ENCODE assay signal across 15 cellular contexts in the genomic region with DNA sequence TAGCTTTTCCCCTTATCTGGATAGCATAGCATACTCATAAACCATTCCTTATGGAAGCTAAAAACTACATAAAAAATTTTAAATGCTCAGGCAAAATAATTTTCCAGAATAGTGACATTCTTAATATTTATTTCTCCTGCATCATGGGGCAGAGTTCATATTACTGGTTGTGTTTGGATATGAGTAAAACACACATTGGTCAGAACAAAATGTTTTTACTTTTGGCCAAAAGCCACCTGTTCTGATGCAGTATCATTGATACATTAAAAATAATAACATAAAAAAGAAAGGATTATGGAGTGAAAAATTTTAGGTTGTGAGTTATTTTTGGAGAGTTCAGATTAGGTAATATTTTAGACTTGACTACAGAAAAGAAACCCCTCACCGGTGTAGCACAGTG. TPM values are rescaled to one million over a fixed set of nuclear protein-coding genes. Genes with fewer than 3 reads are reported as not detected.
A peak's percentile ranks its signal among the peaks of the same experiment; 100 is the strongest.
DNase-seq lines count a peak whose midpoint lies in the region; ATAC-seq and TF ChIP-seq lines count a peak whose summit lies in the region.
"Had no signal": no experiment of that assay in that cellular context is flagged by ENCODE, and none has a peak within 500 bp of the region (broad histone marks: within the 10 kb centered on the region; RNA-seq: fewer than 3 reads in every experiment).

No MANE protein-coding gene starts in this region.

- H3K4me1 ChIP-seq in body of pancreas (peaks cover 52% of the 10 kb centered on the region), liver (ENCODE audit: control insufficient read depth in 4 of 4, insufficient read depth in 4 of 4, low read length in 3 of 4) (peaks cover 21 to 52% (median 44%) of the 10 kb centered on the region in 4 donors), suprapubic skin (peaks cover 63% of the 10 kb centered on the region)

- intact Hi-C loops in body of pancreas (cut with DNase I): no loop called here

- H3K27ac Mint-ChIP-seq in HFFc6: peak overlapping the region; percentile 95
- H3K27ac Mint-ChIP-seq: activated naive CD4-positive, alpha-beta T cell treated with anti-CD3 and anti-CD28 coated beads, Interleukin-2, amount 10 ng/mL, durations not matched to agents 7 days and 5 days; naive thymus-derived CD4-positive, alpha-beta T cell; stimulated activated memory B cell treated with anti-CD40 and anti-IgM and Interleukin-4, amounts not matched to agents 10 μg/mL and 1 μg/mL and 100 μg/mL, for 72 hours had no signal

- DNase-seq in HFFc6: no peak
- DNase-seq in body of pancreas: no peak
- DNase-seq in suprapubic skin (ENCODE audit: low spot score in 2 of 2): no peak
- no peak for DNase-seq in medulla oblongata (ENCODE audit: extremely low spot score)
- DNase-seq in NCI-H2196 treated with DMSO at 0.1 percent for 48 hours (lab: John Stamatoyannopoulos, UW; ENCODE audit: unreplicated experiment): no peak
- DNase-seq in NCI-H2171 treated with DMSO at 0.1 percent for 48 hours (lab: John Stamatoyannopoulos, UW): no peak
- no peak for DNase-seq in SHP77 (lab: John Stamatoyannopoulos, UW)
- DNase-seq: activated naive CD4-positive, alpha-beta T cell treated with anti-CD3 and anti-CD28 coated beads, Interleukin-2, amount 10 ng/mL, durations not matched to agents 7 days and 5 days; BE2C; naive thymus-derived CD4-positive, alpha-beta T cell; NCI-H524 treated with DMSO at 0.1 percent for 48 hours had no signal

- TF ChIP-seq RAD21 in liver (IDR thresholded peaks at IDR 0.05): no peak

- no peaks in the 10 kb centered on the region for H3K36me3 ChIP-seq in body of pancreas (replicated peaks in 1 of 2; ENCODE audit: insufficient read depth in 1 of 2, low read depth in 2 of 2)
- H3K36me3 ChIP-seq in liver (ENCODE audit: control insufficient read depth in 4 of 4, insufficient read depth in 3 of 4, low read depth in 1 of 4, low read length in 3 of 4): no peaks in the 10 kb centered on the region
- H3K36me3 ChIP-seq in suprapubic skin: no peaks in the 10 kb centered on the region
- H3K36me3 ChIP-seq: BE2C had no signal

- TF ChIP-seq CTCF in HFFc6 (IDR thresholded peaks at IDR 0.05) (no peak), body of pancreas (IDR thresholded peaks at IDR 0.05) (no peak), liver (IDR thresholded peaks at IDR 0.05; ENCODE audit: low read depth, low read length, missing input control) (no peak), suprapubic skin (IDR thresholded peaks at IDR 0.05) (no peak)

- peak overlapping the region in 1 of 2 donors; percentile 72 for H3K9ac ChIP-seq in liver (ENCODE audit: low read depth in 1 of 2, low read length in 2 of 2)

- H3K9me3 Mint-ChIP-seq in HFFc6: no peaks in the 10 kb centered on the region
- H3K9me3 Mint-ChIP-seq: activated naive CD4-positive, alpha-beta T cell treated with anti-CD3 and anti-CD28 coated beads, Interleukin-2, amount 10 ng/mL, durations not matched to agents 7 days and 5 days; naive thymus-derived CD4-positive, alpha-beta T cell; stimulated activated memory B cell treated with anti-CD40 and anti-IgM and Interleukin-4, amounts not matched to agents 10 μg/mL and 1 μg/mL and 100 μg/mL, for 72 hours; WTC11 had no signal

- H3K36me3 Mint-ChIP-seq in HFFc6 (ENCODE audit: low read depth): peaks cover 44% of the 10 kb centered on the region
- H3K36me3 Mint-ChIP-seq: activated naive CD4-positive, alpha-beta T cell treated with anti-CD3 and anti-CD28 coated beads, Interleukin-2, amount 10 ng/mL, durations not matched to agents 7 days and 5 days; WTC11 had no signal

- ATAC-seq in body of pancreas: peak; percentile 61
- ATAC-seq: naive thymus-derived CD4-positive, alpha-beta T cell; stimulated activated memory B cell treated with anti-CD40 and anti-IgM and Interleukin-4, amounts not matched to agents 10 μg/mL and 1 μg/mL and 100 μg/mL, for 72 hours had no signal

- peak overlapping the region; percentile 82 for H3K4me3 Mint-ChIP-seq in HFFc6
- H3K4me3 Mint-ChIP-seq: activated naive CD4-positive, alpha-beta T cell treated with anti-CD3 and anti-CD28 coated beads, Interleukin-2, amount 10 ng/mL, durations not matched to agents 7 days and 5 days; naive thymus-derived CD4-positive, alpha-beta T cell; stimulated activated memory B cell treated with anti-CD40 and anti-IgM and Interleukin-4, amounts not matched to agents 10 μg/mL and 1 μg/mL and 100 μg/mL, for 72 hours; WTC11 had no signal

- no peak overlapping the region for H3K4me3 ChIP-seq in body of pancreas
- H3K4me3 ChIP-seq in liver (ENCODE audit: low read depth in 1 of 3, low read length in 3 of 3): no peak overlapping the region
- no peak overlapping the region for H3K4me3 ChIP-seq in suprapubic skin
- H3K4me3 ChIP-seq: PC-9 had no signal

- H3K9me3 ChIP-seq in body of pancreas (no peaks in the 10 kb centered on the region), liver (ENCODE audit: control insufficient read depth in 4 of 4, low read length in 3 of 4) (no peaks in the 10 kb centered on the region), suprapubic skin (no peaks in the 10 kb centered on the region)
- H3K9me3 ChIP-seq: BE2C had no signal

- TF ChIP-seq POLR2A in body of pancreas (IDR thresholded peaks at IDR 0.05) (no peak), suprapubic skin (IDR thresholded peaks at IDR 0.05) (no peak)

- peaks cover 100% of the 10 kb centered on the region for H3K4me1 Mint-ChIP-seq in HFFc6 (ENCODE audit: low read depth)
- H3K4me1 Mint-ChIP-seq: activated naive CD4-positive, alpha-beta T cell treated with anti-CD3 and anti-CD28 coated beads, Interleukin-2, amount 10 ng/mL, durations not matched to agents 7 days and 5 days had no signal

- 79 to 86% methylated on average over 1 of the region's 1 CpG for WGBS in body of pancreas, 2 donors
- 36% methylated on average over 1 of the region's 1 CpG for WGBS in liver
- 67% methylated on average over 1 of the region's 1 CpG for WGBS in suprapubic skin

- H3K27me3 ChIP-seq in body of pancreas (no peaks in the 10 kb centered on the region), liver (ENCODE audit: control insufficient read depth in 4 of 4, insufficient read depth in 4 of 4, low read length in 3 of 4) (no peaks in the 10 kb centered on the region), suprapubic skin (no peaks in the 10 kb centered on the region)
- H3K27me3 ChIP-seq: BE2C had no signal

- no peak for TF ChIP-seq EP300 in suprapubic skin (IDR thresholded peaks at IDR 0.05)

- peak overlapping the region in 1 of 4 donors; percentile 4 for H3K27ac ChIP-seq in body of pancreas
- peak overlapping the region; percentile 79 to 89 for H3K27ac ChIP-seq in liver (ENCODE audit: low read depth in 1 of 2, low read length in 2 of 2)
- H3K27ac ChIP-seq in suprapubic skin: peak overlapping the region; percentile 28
- H3K27ac ChIP-seq: PC-9 had no signal

- no peaks in the 10 kb centered on the region; the same call in 1 of the 2 replicates for H3K27me3 Mint-ChIP-seq in HFFc6 (ENCODE audit: insufficient read depth)
- H3K27me3 Mint-ChIP-seq: activated naive CD4-positive, alpha-beta T cell treated with anti-CD3 and anti-CD28 coated beads, Interleukin-2, amount 10 ng/mL, durations not matched to agents 7 days and 5 days; naive thymus-derived CD4-positive, alpha-beta T cell; stimulated activated memory B cell treated with anti-CD40 and anti-IgM and Interleukin-4, amounts not matched to agents 10 μg/mL and 1 μg/mL and 100 μg/mL, for 72 hours had no signal

TF ChIP-seq in liver, 16 proteins besides CTCF, POLR2A, EP300 and RAD21 (continues in another document):
- TF ChIP-seq REST (IDR thresholded peaks at IDR 0.05) (no peak), TAF1 (conservative IDR thresholded peaks at IDR 0.05) (no peak), JUND (IDR thresholded peaks at IDR 0.05) (no peak), NR2F2 (IDR thresholded peaks at IDR 0.05) (no peak), RXRA (IDR thresholded peaks at IDR 0.05) (peak in 1 of 2 donors; percentile 4), EGR1 (IDR thresholded peaks at IDR 0.05; ENCODE audit: low read depth in 2 of 2) (no peak), FOXA1 (IDR thresholded peaks at IDR 0.05) (no peak)
- TF ChIP-seq, protein P1, sequence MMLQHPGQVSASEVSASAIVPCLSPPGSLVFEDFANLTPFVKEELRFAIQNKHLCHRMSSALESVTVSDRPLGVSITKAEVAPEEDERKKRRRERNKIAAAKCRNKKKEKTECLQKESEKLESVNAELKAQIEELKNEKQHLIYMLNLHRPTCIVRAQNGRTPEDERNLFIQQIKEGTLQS (IDR thresholded peaks at IDR 0.05): no peak

RNA-seq across cellular contexts. Expression of gene TRAM2, which starts 33.6 kb away (rescaled TPM):
- 100 to 1,000 TPM; 191 to 235 (median 215) TPM for total RNA-seq in HFFc6 (2021; fragmentation: NEBNext Ultra II Directional; extraction: Animal tissue kit (Norgen Biotek cat#: 25700))
- total RNA-seq in body of pancreas: 1 to 10 TPM; 6.7 to 7.9 TPM
- total RNA-seq in liver: 10 to 100 TPM in 1 of 2 donors, 1 to 10 TPM in 1; 8.5 to 17.5 TPM
- polyA plus RNA-seq in liver: 10 to 100 TPM in 1 of 2 donors, 1 to 10 TPM in 1; 7.3 to 20.3 TPM
- 10 to 100 TPM in 1 of 4 donors, 1 to 10 TPM in 3; 6.5 to 14.1 (median 7.2) TPM for total RNA-seq in suprapubic skin

Comparison
In these comparisons a context has a peak if more than half of its experiments do, and no peak if none do; other contexts are left out.
1. RNA of gene TRAM2, which starts 33.6 kb away (total RNA-seq): 191 to 235 TPM in HFFc6; 8.5 to 17.5 TPM in liver, 6.7 to 7.9 TPM in body of pancreas and 6.5 to 14.1 TPM in suprapubic skin; every median in the first group is over 10 times any median in the second.